ENCODE assay signal across 34 cellular contexts in the genomic region with DNA sequence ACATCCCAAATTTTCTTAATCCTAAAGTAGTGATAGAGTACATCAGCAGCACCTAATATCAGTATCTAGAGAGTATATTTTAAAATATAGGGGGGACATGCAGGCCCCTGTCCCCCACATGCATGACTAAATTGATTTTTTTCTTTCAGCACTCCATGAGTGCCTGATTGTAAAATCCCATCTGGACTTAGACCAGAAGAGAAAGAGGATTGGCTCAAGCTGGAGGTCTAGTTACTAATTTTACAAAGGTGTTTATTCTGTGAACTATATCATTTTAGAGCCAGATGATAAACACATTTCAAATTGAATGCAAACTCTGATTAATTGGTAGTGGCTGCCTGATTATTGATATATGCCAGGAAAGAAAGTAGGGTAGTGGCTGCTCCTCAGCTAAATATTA.
"Had no signal": no experiment of that assay in that cellular context is flagged by ENCODE, and none has a peak within 500 bp of the region (broad histone marks: within the 10 kb centered on the region; RNA-seq: fewer than 3 reads in every experiment).

No MANE protein-coding gene starts in this region.

- H3K27me3 ChIP-seq: MG63 had no signal

- H3K9ac ChIP-seq: KMS-11 had no signal

- H3K4me3 ChIP-seq: MG63 had no signal

- H3K27ac ChIP-seq: KMS-11 had no signal

- DNase-seq: Karpas-422, Kasumi-1, KG1, MG63, MM.1S, MV-4-11, NCI-H1048, NCI-H1092, NCI-H1092 treated with DMSO at 0.1 percent for 48 hours, NCI-H1105, NCI-H1105 treated with DMSO at 0.1 percent for 48 hours, NCI-H1417, NCI-H1417 treated with DMSO at 0.1 percent for 48 hours, NCI-H1436, NCI-H1436 treated with DMSO at 0.1 percent for 48 hours, NCI-H146, NCI-H1694, NCI-H1694 treated with DMSO at 0.1 percent for 48 hours, NCI-H187, NCI-H187 treated with DMSO at 0.1 percent for 48 hours, NCI-H1930, NCI-H2029, NCI-H2029 treated with DMSO at 0.1 percent for 48 hours, NCI-H2081, NCI-H2081 treated with DMSO at 0.1 percent for 48 hours, NCI-H2107, NCI-H2171, NCI-H2171 treated with DMSO at 0.1 percent for 48 hours, NCI-H2227 treated with DMSO at 0.1 percent for 48 hours, NCI-H226, NCI-H345, NCI-H446, NCI-H446 treated with DMSO at 0.1 percent for 48 hours had no signal

- H3K4me2 ChIP-seq: KMS-11 had no signal

- H3K9me3 ChIP-seq: MG63 had no signal

- H3K36me3 ChIP-seq: MG63 had no signal
